ENCODE assay signal across 1 cellular context in genomic region chr18:2040279-2040678, GRCh38.
TF ChIP-seq lines count a peak whose summit lies in the region.

No MANE protein-coding gene starts in this region.

TF ChIP-seq in HepG2, 621 proteins besides CTCF, POLR2A, EP300 and RAD21 (continued from another document):
- TF ChIP-seq ZNF101 (CRISPR knock-in tag; IDR thresholded peaks at IDR 0.05; ENCODE audit: borderline replicate concordance, low read depth) = no peak
